8 cellular contexts compared by ENCODE assay signal in the genomic region with DNA sequence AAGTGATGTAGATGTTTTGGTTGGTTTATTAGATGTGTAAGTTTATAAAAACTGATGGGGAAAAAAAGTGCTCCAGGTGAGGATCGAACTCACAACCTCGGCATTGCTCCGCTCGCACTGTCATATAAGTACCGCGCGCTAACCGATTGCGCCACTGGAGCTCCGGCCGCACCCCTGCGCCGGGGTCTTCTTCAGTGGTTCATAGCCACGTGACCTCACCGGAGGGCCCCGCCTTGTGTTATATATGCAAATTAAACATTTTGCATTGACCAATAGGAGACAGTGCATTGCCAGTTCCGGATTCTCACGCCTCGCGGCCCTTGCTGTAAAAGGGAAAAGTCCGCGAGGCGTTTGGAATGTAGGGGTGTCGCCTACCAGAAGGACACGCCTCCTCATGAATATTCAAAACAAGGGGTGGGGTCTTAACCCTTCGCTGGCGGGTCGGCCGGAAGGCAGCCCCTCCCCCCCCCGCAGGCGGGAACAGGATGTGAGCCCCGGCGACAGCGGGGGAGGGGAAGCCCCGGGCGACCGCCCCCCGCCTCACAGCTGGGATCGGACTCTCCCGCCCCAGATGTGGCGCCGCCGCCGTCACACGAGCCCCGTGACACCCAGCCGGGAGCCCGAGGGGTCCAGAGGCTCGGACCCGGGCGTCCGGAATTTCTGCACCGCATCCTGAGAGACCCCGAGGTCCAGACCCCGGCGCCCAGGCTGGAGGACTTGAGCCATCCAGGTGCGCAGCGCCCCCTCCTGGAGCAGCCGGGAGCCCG. TPM values are rescaled to one million over a fixed set of nuclear protein-coding genes. Genes with fewer than 3 reads are reported as not detected.
DNase-seq lines count a peak whose midpoint lies in the region; ATAC-seq and TF ChIP-seq lines count a peak whose summit lies in the region.

A gene with protein sequence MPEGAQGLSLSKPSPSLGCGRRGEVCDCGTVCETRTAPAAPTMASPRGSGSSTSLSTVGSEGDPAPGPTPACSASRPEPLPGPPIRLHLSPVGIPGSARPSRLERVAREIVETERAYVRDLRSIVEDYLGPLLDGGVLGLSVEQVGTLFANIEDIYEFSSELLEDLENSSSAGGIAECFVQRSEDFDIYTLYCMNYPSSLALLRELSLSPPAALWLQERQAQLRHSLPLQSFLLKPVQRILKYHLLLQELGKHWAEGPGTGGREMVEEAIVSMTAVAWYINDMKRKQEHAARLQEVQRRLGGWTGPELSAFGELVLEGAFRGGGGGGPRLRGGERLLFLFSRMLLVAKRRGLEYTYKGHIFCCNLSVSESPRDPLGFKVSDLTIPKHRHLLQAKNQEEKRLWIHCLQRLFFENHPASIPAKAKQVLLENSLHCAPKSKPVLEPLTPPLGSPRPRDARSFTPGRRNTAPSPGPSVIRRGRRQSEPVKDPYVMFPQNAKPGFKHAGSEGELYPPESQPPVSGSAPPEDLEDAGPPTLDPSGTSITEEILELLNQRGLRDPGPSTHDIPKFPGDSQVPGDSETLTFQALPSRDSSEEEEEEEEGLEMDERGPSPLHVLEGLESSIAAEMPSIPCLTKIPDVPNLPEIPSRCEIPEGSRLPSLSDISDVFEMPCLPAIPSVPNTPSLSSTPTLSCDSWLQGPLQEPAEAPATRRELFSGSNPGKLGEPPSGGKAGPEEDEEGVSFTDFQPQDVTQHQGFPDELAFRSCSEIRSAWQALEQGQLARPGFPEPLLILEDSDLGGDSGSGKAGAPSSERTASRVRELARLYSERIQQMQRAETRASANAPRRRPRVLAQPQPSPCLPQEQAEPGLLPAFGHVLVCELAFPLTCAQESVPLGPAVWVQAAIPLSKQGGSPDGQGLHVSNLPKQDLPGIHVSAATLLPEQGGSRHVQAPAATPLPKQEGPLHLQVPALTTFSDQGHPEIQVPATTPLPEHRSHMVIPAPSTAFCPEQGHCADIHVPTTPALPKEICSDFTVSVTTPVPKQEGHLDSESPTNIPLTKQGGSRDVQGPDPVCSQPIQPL (N-terminal part only) (plus strand): TSS at position 570 of the 767 bp plus-strand sequence. CDS start 1,418 bp downstream, outside the sequence.

- peak within 1 kb of the TSS; percentile 60 to 98 (median 74) for H3K4me3 ChIP-seq in spleen

- POLR2A ChIA-PET in activated B cell treated with CpG ODN at 0.5 μM for 24 hours (lab: Charles Lee) = interaction anchor here (0.6 to 15.0 kb wide), 17 partner anchors 8 to 764 kb away, joined by 3 to 285 read pairs (median 6); a partner anchor contains a TSS

- peaks cover 4% of the 10 kb centered on the region for H3K27me3 Mint-ChIP-seq in activated B cell treated with CpG ODN at 0.5 μM for 24 hours

- peak within 1 kb of the TSS; percentile 89 for H3K4me3 Mint-ChIP-seq in activated B cell treated with CpG ODN at 0.5 μM for 24 hours

- peak within 1 kb of the TSS; percentile 95 for H3K27ac ChIP-seq in caudate nucleus (ENCODE audit: low read depth, low read length)
- H3K27ac ChIP-seq in spleen = peak within 1 kb of the TSS; percentile 91 to 100 (median 99)

- H3K4me1 ChIP-seq in spleen = peaks cover 22 to 84% (median 57%) of the 10 kb centered on the region in 6 donors

- in situ Hi-C loops in GM18951 (cut with MboI; ENCODE audit: low sequenced_read_pairs, unreplicated experiment) = no loop called here

- WGBS in spleen, 5 donors = 0 to 1% (median 0%) methylated on average over 33 to 60 of the region's 60 CpGs

- peak; percentile 47 for ATAC-seq in HG03196 (IDR thresholded peaks at IDR 0.05; ENCODE audit: unreplicated experiment)
- ATAC-seq in activated B cell treated with CpG ODN at 0.5 μM for 24 hours (ENCODE audit: low read depth) = peak; percentile 59

- TF ChIP-seq POLR2A in GM18951 (IDR thresholded peaks at IDR 0.05; ENCODE audit: extremely low read depth, insufficient read depth, insufficient read length) (peak; percentile 85), spleen (IDR thresholded peaks at IDR 0.05) (peak in 2 of 3 donors; percentile 89 to 90)

- peaks cover 59% of the 10 kb centered on the region for H3K4me1 Mint-ChIP-seq in activated B cell treated with CpG ODN at 0.5 μM for 24 hours

- DNase-seq in AG09319 (ENCODE audit: extremely low read depth, low read depth) (peak; percentile 100), NCI-H345 (lab: John Stamatoyannopoulos, UW) (peak; percentile 100), activated B cell treated with CpG ODN at 0.5 μM for 24 hours (peak; percentile 97), caudate nucleus (lab: John Stamatoyannopoulos, UW) (peak; percentile 28 to 99 (median 91)), inferior parietal cortex (ENCODE audit: extremely low spot score) (peak; percentile 98), spleen (peak; percentile 98)

- H3K36me3 ChIP-seq in spleen = peaks cover 4 to 46% (median 16%) of the 10 kb centered on the region in 6 donors

- H3K9me3 ChIP-seq in spleen = no peaks in the 10 kb centered on the region

- CTCF ChIA-PET in activated B cell treated with CpG ODN at 0.5 μM for 24 hours (lab: Charles Lee) = interaction anchor here (0.6 to 2.3 kb wide), 12 partner anchors 9 to 90 kb away, joined by 3 to 168 read pairs (median 4); a partner anchor contains a TSS

- intact Hi-C loops in activated B cell treated with CpG ODN at 0.5 μM for 24 hours (cut with micrococcal nuclease) (loop anchor here (1.0 kb wide), 10 partner anchors 15 to 290 kb away; a partner anchor contains a TSS), spleen (cut with DNase I; ENCODE audit: low total_unique reads) (loop anchor here (10.0 kb wide), 1 partner anchor 67 kb away; a partner anchor contains a TSS)

- peak within 1 kb of the TSS; percentile 98 for H3K27ac Mint-ChIP-seq in activated B cell treated with CpG ODN at 0.5 μM for 24 hours

- no peaks in the 10 kb centered on the region for H3K9me3 Mint-ChIP-seq in activated B cell treated with CpG ODN at 0.5 μM for 24 hours

- H3K27me3 ChIP-seq in spleen (replicated peaks in 1 of 7) = peaks cover 0 to 4% (median 0%) of the 10 kb centered on the region in 7 donors

- TF ChIP-seq CTCF in AG09319 (IDR thresholded peaks at IDR 0.05; ENCODE audit: low read depth, low read length) = peak; percentile 82
- TF ChIP-seq CTCF in activated B cell treated with CpG ODN at 0.5 μM for 24 hours (IDR thresholded peaks at IDR 0.05) = no peak
- TF ChIP-seq CTCF in spleen (IDR thresholded peaks at IDR 0.05 in 8 of 11, conservative IDR thresholded peaks at IDR 0.05 in 3 of 11) = peak in 9 of 11 experiments; percentile 0 to 91 (median 84)

- H3K36me3 Mint-ChIP-seq in activated B cell treated with CpG ODN at 0.5 μM for 24 hours (ENCODE audit: low read depth) = peaks cover 47% of the 10 kb centered on the region

RNA-seq across cellular contexts. Expression of the gene that starts here (rescaled TPM):
- 111 and 125 TPM in 2 replicates for total RNA-seq in activated B cell treated with CpG ODN at 0.5 μM for 24 hours
- 100 to 1,000 TPM in 1 of 7 donors, 10 to 100 TPM in 6; 18.6 to 107 (median 48.4) TPM for total RNA-seq in spleen
- 10 to 100 TPM in 1 of 3 donors, 1 to 10 TPM in 2; 8.9 to 25.8 (median 9.5) TPM for polyA plus RNA-seq in spleen

Comparison
In these comparisons a context has a peak if more than half of its experiments do, and no peak if none do; other contexts are left out.
1. Peak in every context shown above with its lines: DNase-seq, ATAC-seq, H3K4me3 ChIP-seq and H3K27ac ChIP-seq.